In the genomic region with DNA sequence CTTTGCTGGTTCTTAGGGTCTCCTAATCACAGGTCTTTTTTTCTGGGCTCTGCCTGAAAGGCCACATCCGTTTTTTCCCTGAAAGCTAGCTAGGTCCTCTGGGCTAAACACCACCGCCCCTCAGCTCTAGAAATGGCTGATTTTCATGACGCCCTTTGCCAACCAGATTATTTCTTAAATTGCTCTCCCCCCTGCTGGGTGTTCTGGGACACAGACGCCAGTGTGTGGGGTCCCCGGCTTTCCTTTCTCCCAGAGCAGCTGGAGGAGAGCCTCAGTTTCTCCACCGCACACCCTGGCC, we compare ENCODE assay signal across 1 cellular context.
TF ChIP-seq lines count a peak whose summit lies in the region.

No MANE protein-coding gene starts in this region.

TF ChIP-seq in HepG2, 621 proteins besides CTCF, POLR2A, EP300 and RAD21:
- no peak for TF ChIP-seq ZNF205 (CRISPR knock-in tag; IDR thresholded peaks at IDR 0.05)
- no peak for TF ChIP-seq ZNF3 (CRISPR knock-in tag; IDR thresholded peaks at IDR 0.05)
- TF ChIP-seq ZIK1 (CRISPR knock-in tag; IDR thresholded peaks at IDR 0.05; ENCODE audit: borderline replicate concordance, low read depth), result no peak
- TF ChIP-seq, protein P1, sequence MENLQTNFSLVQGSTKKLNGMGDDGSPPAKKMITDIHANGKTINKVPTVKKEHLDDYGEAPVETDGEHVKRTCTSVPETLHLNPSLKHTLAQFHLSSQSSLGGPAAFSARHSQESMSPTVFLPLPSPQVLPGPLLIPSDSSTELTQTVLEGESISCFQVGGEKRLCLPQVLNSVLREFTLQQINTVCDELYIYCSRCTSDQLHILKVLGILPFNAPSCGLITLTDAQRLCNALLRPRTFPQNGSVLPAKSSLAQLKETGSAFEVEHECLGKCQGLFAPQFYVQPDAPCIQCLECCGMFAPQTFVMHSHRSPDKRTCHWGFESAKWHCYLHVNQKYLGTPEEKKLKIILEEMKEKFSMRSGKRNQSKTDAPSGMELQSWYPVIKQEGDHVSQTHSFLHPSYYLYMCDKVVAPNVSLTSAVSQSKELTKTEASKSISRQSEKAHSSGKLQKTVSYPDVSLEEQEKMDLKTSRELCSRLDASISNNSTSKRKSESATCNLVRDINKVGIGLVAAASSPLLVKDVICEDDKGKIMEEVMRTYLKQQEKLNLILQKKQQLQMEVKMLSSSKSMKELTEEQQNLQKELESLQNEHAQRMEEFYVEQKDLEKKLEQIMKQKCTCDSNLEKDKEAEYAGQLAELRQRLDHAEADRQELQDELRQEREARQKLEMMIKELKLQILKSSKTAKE (CRISPR knock-in tag; IDR thresholded peaks at IDR 0.05; ENCODE audit: borderline replicate concordance), result no peak
- TF ChIP-seq TOE1 (CRISPR knock-in tag; IDR thresholded peaks at IDR 0.05), result no peak
- TF ChIP-seq TARDBP (CRISPR knock-in tag; IDR thresholded peaks at IDR 0.05), result no peak
- TF ChIP-seq, protein P2, sequence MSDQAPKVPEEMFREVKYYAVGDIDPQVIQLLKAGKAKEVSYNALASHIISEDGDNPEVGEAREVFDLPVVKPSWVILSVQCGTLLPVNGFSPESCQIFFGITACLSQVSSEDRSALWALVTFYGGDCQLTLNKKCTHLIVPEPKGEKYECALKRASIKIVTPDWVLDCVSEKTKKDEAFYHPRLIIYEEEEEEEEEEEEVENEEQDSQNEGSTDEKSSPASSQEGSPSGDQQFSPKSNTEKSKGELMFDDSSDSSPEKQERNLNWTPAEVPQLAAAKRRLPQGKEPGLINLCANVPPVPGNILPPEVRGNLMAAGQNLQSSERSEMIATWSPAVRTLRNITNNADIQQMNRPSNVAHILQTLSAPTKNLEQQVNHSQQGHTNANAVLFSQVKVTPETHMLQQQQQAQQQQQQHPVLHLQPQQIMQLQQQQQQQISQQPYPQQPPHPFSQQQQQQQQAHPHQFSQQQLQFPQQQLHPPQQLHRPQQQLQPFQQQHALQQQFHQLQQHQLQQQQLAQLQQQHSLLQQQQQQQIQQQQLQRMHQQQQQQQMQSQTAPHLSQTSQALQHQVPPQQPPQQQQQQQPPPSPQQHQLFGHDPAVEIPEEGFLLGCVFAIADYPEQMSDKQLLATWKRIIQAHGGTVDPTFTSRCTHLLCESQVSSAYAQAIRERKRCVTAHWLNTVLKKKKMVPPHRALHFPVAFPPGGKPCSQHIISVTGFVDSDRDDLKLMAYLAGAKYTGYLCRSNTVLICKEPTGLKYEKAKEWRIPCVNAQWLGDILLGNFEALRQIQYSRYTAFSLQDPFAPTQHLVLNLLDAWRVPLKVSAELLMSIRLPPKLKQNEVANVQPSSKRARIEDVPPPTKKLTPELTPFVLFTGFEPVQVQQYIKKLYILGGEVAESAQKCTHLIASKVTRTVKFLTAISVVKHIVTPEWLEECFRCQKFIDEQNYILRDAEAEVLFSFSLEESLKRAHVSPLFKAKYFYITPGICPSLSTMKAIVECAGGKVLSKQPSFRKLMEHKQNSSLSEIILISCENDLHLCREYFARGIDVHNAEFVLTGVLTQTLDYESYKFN (CRISPR knock-in tag; conservative IDR thresholded peaks at IDR 0.05), result no peak
- no peak for TF ChIP-seq NR3C1 (CRISPR knock-in tag; IDR thresholded peaks at IDR 0.05)
- TF ChIP-seq ZNF33B (CRISPR knock-in tag; IDR thresholded peaks at IDR 0.05), result no peak
- TF ChIP-seq ZNF343 (CRISPR knock-in tag; IDR thresholded peaks at IDR 0.05), result no peak
- TF ChIP-seq, protein P3, sequence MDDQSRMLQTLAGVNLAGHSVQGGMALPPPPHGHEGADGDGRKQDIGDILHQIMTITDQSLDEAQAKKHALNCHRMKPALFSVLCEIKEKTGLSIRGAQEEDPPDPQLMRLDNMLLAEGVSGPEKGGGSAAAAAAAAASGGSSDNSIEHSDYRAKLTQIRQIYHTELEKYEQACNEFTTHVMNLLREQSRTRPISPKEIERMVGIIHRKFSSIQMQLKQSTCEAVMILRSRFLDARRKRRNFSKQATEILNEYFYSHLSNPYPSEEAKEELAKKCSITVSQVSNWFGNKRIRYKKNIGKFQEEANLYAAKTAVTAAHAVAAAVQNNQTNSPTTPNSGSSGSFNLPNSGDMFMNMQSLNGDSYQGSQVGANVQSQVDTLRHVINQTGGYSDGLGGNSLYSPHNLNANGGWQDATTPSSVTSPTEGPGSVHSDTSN (CRISPR knock-in tag; IDR thresholded peaks at IDR 0.05; ENCODE audit: borderline replicate concordance), result no peak
- TF ChIP-seq, protein P4, sequence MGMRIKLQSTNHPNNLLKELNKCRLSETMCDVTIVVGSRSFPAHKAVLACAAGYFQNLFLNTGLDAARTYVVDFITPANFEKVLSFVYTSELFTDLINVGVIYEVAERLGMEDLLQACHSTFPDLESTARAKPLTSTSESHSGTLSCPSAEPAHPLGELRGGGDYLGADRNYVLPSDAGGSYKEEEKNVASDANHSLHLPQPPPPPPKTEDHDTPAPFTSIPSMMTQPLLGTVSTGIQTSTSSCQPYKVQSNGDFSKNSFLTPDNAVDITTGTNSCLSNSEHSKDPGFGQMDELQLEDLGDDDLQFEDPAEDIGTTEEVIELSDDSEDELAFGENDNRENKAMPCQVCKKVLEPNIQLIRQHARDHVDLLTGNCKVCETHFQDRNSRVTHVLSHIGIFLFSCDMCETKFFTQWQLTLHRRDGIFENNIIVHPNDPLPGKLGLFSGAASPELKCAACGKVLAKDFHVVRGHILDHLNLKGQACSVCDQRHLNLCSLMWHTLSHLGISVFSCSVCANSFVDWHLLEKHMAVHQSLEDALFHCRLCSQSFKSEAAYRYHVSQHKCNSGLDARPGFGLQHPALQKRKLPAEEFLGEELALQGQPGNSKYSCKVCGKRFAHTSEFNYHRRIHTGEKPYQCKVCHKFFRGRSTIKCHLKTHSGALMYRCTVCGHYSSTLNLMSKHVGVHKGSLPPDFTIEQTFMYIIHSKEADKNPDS (CRISPR knock-in tag; IDR thresholded peaks at IDR 0.05), result no peak
